In genomic region chr2:73970268-73970803, GRCh38 we compare ENCODE assay signal across 10 cellular contexts. TPM values are rescaled to one million over a fixed set of nuclear protein-coding genes. Genes with fewer than 3 reads are reported as not detected.
DNase-seq lines count a peak whose midpoint lies in the region; ATAC-seq and TF ChIP-seq lines count a peak whose summit lies in the region.
"Had no signal": no experiment of that assay in that cellular context is flagged by ENCODE, and none has a peak within 500 bp of the region (broad histone marks: within the 10 kb centered on the region; RNA-seq: fewer than 3 reads in every experiment).

No MANE protein-coding gene starts in this region.

- H3K36me3 Mint-ChIP-seq in activated CD8-positive, alpha-beta T cell treated with anti-CD3 and anti-CD28 coated beads for 36 hours (ENCODE audit: low read depth): no peaks in the 10 kb centered on the region
- no peaks in the 10 kb centered on the region for H3K36me3 Mint-ChIP-seq in naive B cell

- H3K4me1 Mint-ChIP-seq in activated CD8-positive, alpha-beta T cell treated with anti-CD3 and anti-CD28 coated beads for 36 hours (ENCODE audit: low read depth): peaks cover 56% of the 10 kb centered on the region
- peaks cover 27 to 66% (median 44%) of the 10 kb centered on the region in 3 donors for H3K4me1 Mint-ChIP-seq in naive B cell

- no peak for TF ChIP-seq CTCF in C4-2B (conservative IDR thresholded peaks at IDR 0.05)
- no peak for TF ChIP-seq CTCF in activated CD8-positive, alpha-beta T cell treated with anti-CD3 and anti-CD28 coated beads for 36 hours (IDR thresholded peaks at IDR 0.05)

- DNase-seq in activated CD8-positive, alpha-beta T cell treated with anti-CD3 and anti-CD28 coated beads for 36 hours: peak; percentile 17
- DNase-seq in naive B cell (no peak), cerebellum (ENCODE audit: low spot score) (no peak), mesenteric fat pad (ENCODE audit: low spot score) (no peak), NCI-H446 (lab: John Stamatoyannopoulos, UW) (no peak)
- DNase-seq: NCI-H510A had no signal

- H3K27ac ChIP-seq in C4-2B: peak overlapping the region; percentile 65
- H3K27ac ChIP-seq: hepatocyte had no signal

- peak; percentile 1 for ATAC-seq in GM21529 (IDR thresholded peaks at IDR 0.05; ENCODE audit: unreplicated experiment)
- peak; percentile 12 for ATAC-seq in activated CD8-positive, alpha-beta T cell treated with anti-CD3 and anti-CD28 coated beads for 36 hours
- no peak for ATAC-seq in naive B cell (ENCODE audit: low read depth in 2 of 2)
- ATAC-seq in HG02763 (IDR thresholded peaks at IDR 0.05; ENCODE audit: unreplicated experiment): no peak

- H3K27me3 Mint-ChIP-seq in activated CD8-positive, alpha-beta T cell treated with anti-CD3 and anti-CD28 coated beads for 36 hours: no peaks in the 10 kb centered on the region
- no peaks in the 10 kb centered on the region for H3K27me3 Mint-ChIP-seq in naive B cell

- H3K9me3 Mint-ChIP-seq in activated CD8-positive, alpha-beta T cell treated with anti-CD3 and anti-CD28 coated beads for 36 hours: no peaks in the 10 kb centered on the region
- no peaks in the 10 kb centered on the region for H3K9me3 Mint-ChIP-seq in naive B cell

- CTCF ChIA-PET in activated CD8-positive, alpha-beta T cell treated with anti-CD3 and anti-CD28 coated beads for 36 hours (lab: Charles Lee): interaction anchor here (1.1 to 1.7 kb wide), 5 partner anchors 9 to 177 kb away, joined by 3 to 4 read pairs (median 4); partner anchors contain the start of genes BOLA3 and STAMBP

- peak overlapping the region; percentile 69 for H3K4me3 Mint-ChIP-seq in activated CD8-positive, alpha-beta T cell treated with anti-CD3 and anti-CD28 coated beads for 36 hours
- peak overlapping the region; percentile 51 to 92 (median 82) for H3K4me3 Mint-ChIP-seq in naive B cell

- intact Hi-C loops in activated CD8-positive, alpha-beta T cell treated with anti-CD3 and anti-CD28 coated beads for 36 hours (cut with micrococcal nuclease): no loop called here

- peak overlapping the region; percentile 86 for H3K27ac Mint-ChIP-seq in activated CD8-positive, alpha-beta T cell treated with anti-CD3 and anti-CD28 coated beads for 36 hours
- peak overlapping the region; percentile 21 to 97 (median 84) for H3K27ac Mint-ChIP-seq in naive B cell

- POLR2A ChIA-PET in activated CD8-positive, alpha-beta T cell treated with anti-CD3 and anti-CD28 coated beads for 36 hours (lab: Charles Lee): interaction anchor here (0.8 to 3.1 kb wide), 6 partner anchors 9 to 177 kb away, joined by 3 to 12 read pairs (median 4); partner anchors contain the start of gene TET3

RNA-seq across cellular contexts. Expression of gene TET3, which starts 14.4 kb away (rescaled TPM):
- total RNA-seq in activated CD8-positive, alpha-beta T cell treated with anti-CD3 and anti-CD28 coated beads for 36 hours: 10 to 100 TPM; 15.5 to 16.4 TPM
- 1 to 10 TPM in 1 of 6 donors, under 1 TPM in 5; 0.03 to 1.2 (median 0.53) TPM for polyA plus RNA-seq in naive B cell (ENCODE audit: low read depth in 6 of 6)
- 22.0 TPM for total RNA-seq in cerebellum
- total RNA-seq in mesenteric fat pad: 12.0 TPM

RNA-seq across cellular contexts. Expression of gene DGUOK, which starts 43.7 kb away (rescaled TPM):
- 100 to 1,000 TPM in 1 of 2 experiments, 10 to 100 TPM in 1; 96.4 to 103 TPM for total RNA-seq in activated CD8-positive, alpha-beta T cell treated with anti-CD3 and anti-CD28 coated beads for 36 hours
- polyA plus RNA-seq in naive B cell (ENCODE audit: low read depth in 6 of 6): 100 to 1,000 TPM; 192 to 245 (median 213) TPM
- 39.7 TPM for total RNA-seq in cerebellum
- 44.2 TPM for total RNA-seq in mesenteric fat pad

Comparison
In these comparisons a context has a peak if more than half of its experiments do, and no peak if none do; other contexts are left out.
1. ATAC-seq: peak in GM21529 (single experiment) and activated CD8-positive, alpha-beta T cell treated with anti-CD3 and anti-CD28 coated beads for 36 hours (single experiment); none in naive B cell (0 of 2) and HG02763 (single experiment).